1 cellular context compared by ENCODE assay signal in genomic region chr14:50668008-50668851, GRCh38.
TF ChIP-seq lines count a peak whose summit lies in the region.

Gene SAV1, minus strand, starts transcription at chr14:50668306. Its CDS starts 339 bp downstream, at chr14:50667967.

TF ChIP-seq in K562, 482 proteins besides CTCF, POLR2A, EP300 and RAD21 (continued from another document):
- peak in 1 of 3 experiments; percentile 34; a peak in 1 of 6 replicates for TF ChIP-seq ZBTB11 (CRISPR knock-in tag; IDR thresholded peaks at IDR 0.05)
- no peak for TF ChIP-seq ETV6 (IDR thresholded peaks at IDR 0.05; ENCODE audit: borderline replicate concordance in 1 of 2, low read depth in 2 of 2, low read length in 1 of 2)
- no peak for TF ChIP-seq ETV6 (CRISPR knock-in tag; IDR thresholded peaks at IDR 0.05; ENCODE audit: borderline replicate concordance)
- no peak for TF ChIP-seq GATA2 (CRISPR knock-in tag; IDR thresholded peaks at IDR 0.05)
- TF ChIP-seq GABPA (tag; conservative IDR thresholded peaks at IDR 0.05; ENCODE audit: low read depth), result peak; percentile 42; the same call in 1 of the 2 replicates
